8 cellular contexts compared by ENCODE assay signal in genomic region chr9:127714020-127714835, GRCh38. TPM values are rescaled to one million over a fixed set of nuclear protein-coding genes. Genes with fewer than 3 reads are reported as not detected.
DNase-seq lines count a peak whose midpoint lies in the region; ATAC-seq and TF ChIP-seq lines count a peak whose summit lies in the region.

No MANE protein-coding gene starts in this region.

- no peaks in the 10 kb centered on the region for H3K9me3 Mint-ChIP-seq in central memory CD8-positive, alpha-beta T cell
- H3K9me3 Mint-ChIP-seq in nephron = no peaks in the 10 kb centered on the region

- H3K27ac Mint-ChIP-seq in central memory CD8-positive, alpha-beta T cell (ENCODE audit: low read depth) = no peak overlapping the region
- no peak overlapping the region for H3K27ac Mint-ChIP-seq in nephron

- TF ChIP-seq CTCF in AG09309 (IDR thresholded peaks at IDR 0.05; ENCODE audit: control insufficient read depth, insufficient read depth, low read depth, low read length, missing control alignments) = no peak
- TF ChIP-seq CTCF in nephron (IDR thresholded peaks at IDR 0.05; ENCODE audit: unreplicated experiment in 3 of 3) = no peak

- H3K4me3 ChIP-seq in AG09309 (ENCODE audit: control insufficient read depth, low read depth, low read length) = peak overlapping the region; percentile 82
- H3K4me3 ChIP-seq in Jurkat, Clone E6-1 (ENCODE audit: low read length) = peak overlapping the region; percentile 82

- ATAC-seq in central memory CD8-positive, alpha-beta T cell (replicated peaks; ENCODE audit: extremely low read depth, poor library complexity, severe bottlenecking) = no peak

- DNase-seq in AG09309 (ENCODE audit: low read depth) (no peak), NCI-H1048 (lab: John Stamatoyannopoulos, UW) (no peak), activated gamma-delta T cell (lab: John Stamatoyannopoulos, UW) (no peak), UCSD-AML1 (lab: John Stamatoyannopoulos, UW; ENCODE audit: unreplicated experiment) (no peak), NCI-H1417 treated with DMSO at 0.1 percent for 48 hours (lab: John Stamatoyannopoulos, UW) (no peak)
- DNase-seq in Jurkat, Clone E6-1 (ENCODE audit: low read depth, low spot score) = no peak
- no peak for DNase-seq in central memory CD8-positive, alpha-beta T cell (ENCODE audit: low spot score in 2 of 2)

- peaks cover 12% of the 10 kb centered on the region for H3K36me3 Mint-ChIP-seq in central memory CD8-positive, alpha-beta T cell (ENCODE audit: insufficient read depth)
- H3K36me3 Mint-ChIP-seq in nephron (ENCODE audit: low read depth) = no peaks in the 10 kb centered on the region

- no peaks in the 10 kb centered on the region for H3K27me3 Mint-ChIP-seq in central memory CD8-positive, alpha-beta T cell
- no peaks in the 10 kb centered on the region for H3K27me3 Mint-ChIP-seq in nephron (ENCODE audit: low read depth)

- peak overlapping the region; percentile 88 for H3K4me3 Mint-ChIP-seq in central memory CD8-positive, alpha-beta T cell
- H3K4me3 Mint-ChIP-seq in nephron = peak overlapping the region; percentile 79 to 82 (median 79)

- peaks cover 40% of the 10 kb centered on the region for H3K4me1 Mint-ChIP-seq in central memory CD8-positive, alpha-beta T cell
- peaks cover 20% of the 10 kb centered on the region for H3K4me1 Mint-ChIP-seq in nephron

RNA-seq across cellular contexts. Expression of gene PTRH1, which starts 1.2 kb away (rescaled TPM):
- polyA plus RNA-seq in Jurkat, Clone E6-1 (2012; ENCODE audit: insufficient read depth, insufficient read length) = 25.7 TPM

RNA-seq across cellular contexts. Expression of gene TTC16, which starts 1.7 kb away (rescaled TPM):
- polyA plus RNA-seq in Jurkat, Clone E6-1 (2012; ENCODE audit: insufficient read depth, insufficient read length) = 2.9 TPM

RNA-seq across cellular contexts. Expression of gene CFAP157, which starts 7.4 kb away (rescaled TPM):
- 1.7 TPM for polyA plus RNA-seq in Jurkat, Clone E6-1 (2012; ENCODE audit: insufficient read depth, insufficient read length)

RNA-seq across cellular contexts. Expression of gene TOR2A, which starts 20.9 kb away (rescaled TPM):
- 14.7 TPM for polyA plus RNA-seq in Jurkat, Clone E6-1 (2012; ENCODE audit: insufficient read depth, insufficient read length)
